In the genomic region with DNA sequence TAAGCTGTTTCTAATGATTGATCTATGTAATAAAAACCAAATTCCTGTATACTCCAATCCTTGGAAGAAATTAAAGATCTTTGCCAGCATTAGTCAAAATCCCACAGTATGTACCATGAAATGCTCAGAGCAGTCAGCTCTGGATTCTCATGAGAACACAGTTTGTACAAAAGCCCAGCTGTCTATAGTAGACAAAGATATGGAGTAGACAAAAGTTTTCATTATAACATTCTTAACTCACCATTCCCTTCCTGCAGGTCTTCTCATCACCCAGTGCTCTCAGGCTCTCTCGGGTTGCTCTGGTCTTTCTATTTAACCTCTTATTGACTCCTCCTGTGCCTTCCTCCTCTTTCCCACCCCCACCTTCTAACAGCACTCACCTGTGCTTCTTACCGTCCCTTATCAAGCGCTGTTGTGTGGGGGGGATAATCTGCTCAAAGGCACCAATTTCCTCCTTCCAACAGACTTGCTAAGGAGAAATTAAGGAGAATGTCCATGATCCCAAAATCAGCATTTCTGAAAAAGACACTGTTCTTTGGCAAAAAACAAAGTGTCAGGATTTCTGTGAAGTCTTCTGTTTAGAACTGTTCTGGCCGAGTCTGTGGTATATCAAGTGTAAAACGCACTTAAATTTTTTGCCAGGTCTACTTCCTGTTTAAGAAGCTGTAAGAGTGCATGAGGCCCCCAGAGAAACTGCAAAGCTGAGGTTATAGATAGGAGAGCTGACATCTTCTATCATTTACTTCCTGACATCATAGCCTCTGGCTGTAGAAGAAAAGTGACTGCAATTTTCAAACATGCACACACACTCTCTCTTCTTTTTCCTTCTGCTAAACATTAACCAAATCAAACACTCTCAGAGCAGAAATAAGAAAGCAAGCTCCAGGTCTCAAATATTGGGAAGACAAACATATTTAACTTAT, we compare ENCODE assay signal across 9 cellular contexts.
DNase-seq lines count a peak whose midpoint lies in the region; ATAC-seq and TF ChIP-seq lines count a peak whose summit lies in the region.
"Had no signal": no experiment of that assay in that cellular context is flagged by ENCODE, and none has a peak within 500 bp of the region (broad histone marks: within the 10 kb centered on the region; RNA-seq: fewer than 3 reads in every experiment).

No MANE protein-coding gene starts in this region.

- no peaks in the 10 kb centered on the region for H3K9me3 Mint-ChIP-seq in activated T-cell treated with anti-CD3 and anti-CD28 coated beads, Interleukin-2, amount 50 U/mL, for 72 hours
- H3K9me3 Mint-ChIP-seq in WTC11 = peaks cover 5% of the 10 kb centered on the region

- H3K4me1 Mint-ChIP-seq in activated T-cell treated with anti-CD3 and anti-CD28 coated beads, Interleukin-2, amount 50 U/mL, for 72 hours (ENCODE audit: low read depth) = peaks cover 17% of the 10 kb centered on the region
- peaks cover 11% of the 10 kb centered on the region for H3K4me1 Mint-ChIP-seq in WTC11

- H3K27me3 Mint-ChIP-seq in activated T-cell treated with anti-CD3 and anti-CD28 coated beads, Interleukin-2, amount 50 U/mL, for 72 hours (ENCODE audit: low read depth) = no peaks in the 10 kb centered on the region
- H3K27me3 Mint-ChIP-seq in WTC11 (ENCODE audit: low read depth) = no peaks in the 10 kb centered on the region

- peaks cover under 1 to 1% of the 10 kb centered on the region in 2 donors for H3K36me3 Mint-ChIP-seq in activated T-cell treated with anti-CD3 and anti-CD28 coated beads, Interleukin-2, amount 50 U/mL, for 72 hours (ENCODE audit: insufficient read depth in 2 of 2)
- no peaks in the 10 kb centered on the region for H3K36me3 Mint-ChIP-seq in WTC11

- intact Hi-C loops in colonic mucosa (cut with DNase I) = no loop called here

- CTCF ChIA-PET in WTC11 (lab: Charles Lee) = interaction anchor here (2.2 kb wide), 1 partner anchor 47 kb away, joined by 6 read pairs; no protein-coding TSS in a partner anchor

- no peak for TF ChIP-seq EP300 in upper lobe of left lung (IDR thresholded peaks at IDR 0.05)

- H3K36me3 ChIP-seq in upper lobe of left lung = no peaks in the 10 kb centered on the region
- H3K36me3 ChIP-seq in colonic mucosa = no peaks in the 10 kb centered on the region
- H3K36me3 ChIP-seq: heart left ventricle had no signal

- H3K27me3 ChIP-seq in upper lobe of left lung (no peaks in the 10 kb centered on the region), colonic mucosa (no peaks in the 10 kb centered on the region)

- H3K9me3 ChIP-seq in upper lobe of left lung (no peaks in the 10 kb centered on the region), colonic mucosa (no peaks in the 10 kb centered on the region)
- H3K9me3 ChIP-seq: heart left ventricle had no signal

- H3K4me1 ChIP-seq in upper lobe of left lung (no peaks in the 10 kb centered on the region), colonic mucosa (no peaks in the 10 kb centered on the region)
- H3K4me1 ChIP-seq: heart left ventricle had no signal

- H3K27ac Mint-ChIP-seq in activated T-cell treated with anti-CD3 and anti-CD28 coated beads, Interleukin-2, amount 50 U/mL, for 72 hours = peak overlapping the region; percentile 80
- no peak overlapping the region for H3K27ac Mint-ChIP-seq in WTC11

- ATAC-seq in activated T-cell treated with anti-CD3 and anti-CD28 coated beads, Interleukin-2, amount 50 U/mL, for 72 hours (replicated peaks in 1 of 2) = peak; percentile 54 to 70
- ATAC-seq in HG02970 (IDR thresholded peaks at IDR 0.05; ENCODE audit: low FRiP score, unreplicated experiment) (peak; percentile 48), WTC11 (peak; percentile 67), upper lobe of left lung (ENCODE audit: low FRiP score in 2 of 2) (no peak)
- ATAC-seq: heart left ventricle had no signal

- TF ChIP-seq CTCF in WTC11 (IDR thresholded peaks at IDR 0.05) (no peak), upper lobe of left lung (IDR thresholded peaks at IDR 0.05) (no peak), colonic mucosa (IDR thresholded peaks at IDR 0.05) (no peak)

- TF ChIP-seq POLR2A in upper lobe of left lung (IDR thresholded peaks at IDR 0.05) = no peak

- H3K4me3 Mint-ChIP-seq in activated T-cell treated with anti-CD3 and anti-CD28 coated beads, Interleukin-2, amount 50 U/mL, for 72 hours = peak overlapping the region; percentile 81 to 82
- no peak overlapping the region for H3K4me3 Mint-ChIP-seq in WTC11

- DNase-seq in activated T-cell treated with anti-CD3 and anti-CD28 coated beads, Interleukin-2, amount 50 U/mL, for 72 hours = no peak
- DNase-seq in activated T-cell treated with anti-CD3 and anti-CD28 coated beads for 4 hours (no peak), WTC11 (ENCODE audit: low spot score) (no peak), upper lobe of left lung (no peak), NCI-H2227 (lab: John Stamatoyannopoulos, UW; ENCODE audit: unreplicated experiment) (no peak), colonic mucosa (no peak)
- no peak for DNase-seq in stimulated activated CD4-positive, alpha-beta T cell treated with anti-CD3 and anti-CD28 coated beads, Interleukin-2, amount 100 ng/mL, for 24 hours
- DNase-seq: heart left ventricle had no signal

- no peak overlapping the region for H3K9ac ChIP-seq in colonic mucosa (ENCODE audit: low read depth in 2 of 2, low read length in 2 of 2)

- POLR2A ChIA-PET in WTC11 (lab: Charles Lee) = no interaction called here

- peak overlapping the region in 3 of 4 donors; percentile 9 to 31 (median 16) for H3K4me3 ChIP-seq in upper lobe of left lung
- H3K4me3 ChIP-seq in colonic mucosa = no peak overlapping the region
- H3K4me3 ChIP-seq: heart left ventricle had no signal

- 26 to 29% methylated on average over 5 of the region's 5 CpGs for WGBS in upper lobe of left lung, 2 donors

- no peak overlapping the region for H3K27ac ChIP-seq in upper lobe of left lung
- H3K27ac ChIP-seq in colonic mucosa = no peak overlapping the region
- H3K27ac ChIP-seq: heart left ventricle had no signal

TF ChIP-seq in WTC11, 78 proteins besides CTCF, POLR2A, EP300 and RAD21:
- TF ChIP-seq, protein P1, sequence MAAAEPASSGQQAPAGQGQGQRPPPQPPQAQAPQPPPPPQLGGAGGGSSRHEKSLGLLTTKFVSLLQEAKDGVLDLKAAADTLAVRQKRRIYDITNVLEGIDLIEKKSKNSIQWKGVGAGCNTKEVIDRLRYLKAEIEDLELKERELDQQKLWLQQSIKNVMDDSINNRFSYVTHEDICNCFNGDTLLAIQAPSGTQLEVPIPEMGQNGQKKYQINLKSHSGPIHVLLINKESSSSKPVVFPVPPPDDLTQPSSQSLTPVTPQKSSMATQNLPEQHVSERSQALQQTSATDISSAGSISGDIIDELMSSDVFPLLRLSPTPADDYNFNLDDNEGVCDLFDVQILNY (CRISPR knock-in tag; IDR thresholded peaks at IDR 0.05) = no peak
- no peak for TF ChIP-seq TCF7 (CRISPR knock-in tag; IDR thresholded peaks at IDR 0.05; ENCODE audit: low read depth)

Comparison
In these comparisons a context has a peak if more than half of its experiments do, and no peak if none do; other contexts are left out.
1. ATAC-seq: peak in activated T-cell treated with anti-CD3 and anti-CD28 coated beads, Interleukin-2, amount 50 U/mL, for 72 hours (2 of 2), HG02970 (single experiment) and WTC11 (single experiment); none in upper lobe of left lung (0 of 2).